In genomic region chr11:119055901-119056300, GRCh38 we compare ENCODE assay signal across 6 cellular contexts. TPM values are rescaled to one million over a fixed set of nuclear protein-coding genes. Genes with fewer than 3 reads are reported as not detected.
A peak's percentile ranks its signal among the peaks of the same experiment; 100 is the strongest.
DNase-seq lines count a peak whose midpoint lies in the region; ATAC-seq and TF ChIP-seq lines count a peak whose summit lies in the region.

No MANE protein-coding gene starts in this region.

- peak; percentile 22 for DNase-seq in RWPE1 (ENCODE audit: low spot score)
- DNase-seq in fibroblast of villous mesenchyme (ENCODE audit: low read depth) = peak; percentile 8
- no peak for DNase-seq in amniotic stem cell (lab: John Stamatoyannopoulos, UW)

- CTCF ChIA-PET in RWPE1 (lab: Yijun Ruan, JAX) = interaction anchor here (1.0 to 1.2 kb wide), 2 partner anchors 8 to 11 kb away, joined by 3 to 5 read pairs; partner anchors contain the start of gene VPS11

- peaks cover 38 to 39% of the 10 kb centered on the region in 2 donors for H3K36me3 ChIP-seq in stomach smooth muscle (ENCODE audit: control insufficient read depth in 2 of 2, insufficient read depth in 2 of 2, low read length in 2 of 2)

- peak overlapping the region; percentile 85 for H3K27ac ChIP-seq in RWPE1
- H3K27ac ChIP-seq in stomach smooth muscle (ENCODE audit: low read length) = peak overlapping the region; percentile 2

- H3K9me3 ChIP-seq in stomach smooth muscle (ENCODE audit: control insufficient read depth in 2 of 2, low read length in 2 of 2) = no peaks in the 10 kb centered on the region

- no peaks in the 10 kb centered on the region for H3K27me3 ChIP-seq in stomach smooth muscle (ENCODE audit: control insufficient read depth in 1 of 2, insufficient read depth in 2 of 2, low read length in 2 of 2)

- TF ChIP-seq CTCF in GM12874 (IDR thresholded peaks at IDR 0.05; ENCODE audit: insufficient read depth, low read depth, low read length) (0 out of 2 replicates have a peak, but pooled peaks have one; percentile 12), RWPE1 (conservative IDR thresholded peaks at IDR 0.05; ENCODE audit: low read depth) (no peak), fibroblast of villous mesenchyme (IDR thresholded peaks at IDR 0.05; ENCODE audit: insufficient read depth, low read depth, low read length) (no peak)

- peak overlapping the region; percentile 84 for H3K4me3 ChIP-seq in fibroblast of villous mesenchyme (ENCODE audit: low read depth, low read length)
- H3K4me3 ChIP-seq in stomach smooth muscle (ENCODE audit: low read length in 2 of 2) = peak overlapping the region; percentile 79 to 85

- POLR2A ChIA-PET in RWPE1 (lab: Yijun Ruan, JAX; ENCODE audit: low non-redundant PET) = interaction anchor here (0.8 to 1.5 kb wide), 3 partner anchors 8 to 27 kb away, joined by 3 to 8 read pairs (median 3); partner anchors contain the start of gene VPS11

- peaks cover 20% of the 10 kb centered on the region for H3K4me1 ChIP-seq in stomach smooth muscle (ENCODE audit: control insufficient read depth, insufficient read depth, low read length)

- H3K9ac ChIP-seq in stomach smooth muscle (ENCODE audit: low read length in 2 of 2) = peak overlapping the region; percentile 82

- no peak for ATAC-seq in HG03095 (IDR thresholded peaks at IDR 0.05; ENCODE audit: unreplicated experiment)

RNA-seq across cellular contexts. Expression of gene HYOU1, which starts 1.1 kb away (rescaled TPM):
- 155 and 174 TPM in 2 replicates for total RNA-seq in fibroblast of villous mesenchyme

RNA-seq across cellular contexts. Expression of gene VPS11, which starts 11.7 kb away (rescaled TPM):
- total RNA-seq in fibroblast of villous mesenchyme = 24.2 and 24.6 TPM in 2 replicates

RNA-seq across cellular contexts. Expression of gene SLC37A4, which starts 25.2 kb away (rescaled TPM):
- 9.5 and 13.2 TPM in 2 replicates for total RNA-seq in fibroblast of villous mesenchyme

RNA-seq across cellular contexts. Expression of gene HMBS, which starts 28.8 kb away (rescaled TPM):
- total RNA-seq in fibroblast of villous mesenchyme = 11.2 and 13.2 TPM in 2 replicates

RNA-seq across cellular contexts. Expression of gene TRAPPC4, which starts 37.3 kb away (rescaled TPM):
- 55.4 and 94.6 TPM in 2 replicates for total RNA-seq in fibroblast of villous mesenchyme
